Comparison of ENCODE assay signal across 9 cellular contexts in the genomic region with DNA sequence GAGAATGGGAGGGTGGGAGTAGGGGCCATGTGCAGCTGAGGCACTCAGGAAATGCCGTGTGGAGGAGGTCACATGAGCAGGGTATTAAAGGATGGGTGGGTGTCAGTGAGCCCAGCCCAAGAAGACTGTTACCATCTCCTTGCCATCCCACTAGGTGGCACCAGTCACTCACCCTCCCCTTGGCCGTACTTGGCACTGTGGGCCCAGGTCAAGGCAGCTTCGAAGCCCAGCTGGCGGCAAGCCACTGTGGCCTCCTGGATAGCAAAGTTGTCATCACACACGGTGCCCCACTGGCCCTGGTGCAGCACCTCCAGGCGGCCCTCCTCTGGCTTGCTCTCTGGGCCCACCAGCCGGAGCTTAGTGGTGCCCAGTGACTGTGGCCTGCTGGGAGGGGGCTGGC. TPM values are rescaled to one million over a fixed set of nuclear protein-coding genes. Genes with fewer than 3 reads are reported as not detected.
DNase-seq lines count a peak whose midpoint lies in the region; ATAC-seq and TF ChIP-seq lines count a peak whose summit lies in the region.
"Had no signal": no experiment of that assay in that cellular context is flagged by ENCODE, and none has a peak within 500 bp of the region (broad histone marks: within the 10 kb centered on the region; RNA-seq: fewer than 3 reads in every experiment).

No MANE protein-coding gene starts in this region.

- H3K9me3 ChIP-seq in right lobe of liver: no peaks in the 10 kb centered on the region

- intact Hi-C loops in right lobe of liver (cut with DNase I): no loop called here

- WGBS in right lobe of liver (ENCODE audit: insufficient coverage, low coverage, low lambda C conversion rate, missing lambda C conversion rate): 17% methylated on average over 1 of the region's 7 CpGs

- TF ChIP-seq POLR2A in right lobe of liver (IDR thresholded peaks at IDR 0.05): no peak

- no peaks in the 10 kb centered on the region for H3K4me1 ChIP-seq in right lobe of liver

- in situ Hi-C loops in brain microvascular endothelial cell (cut with HindIII; ENCODE audit: low pct_ligation_motif_present, low sequenced_read_pairs): no loop called here

- TF ChIP-seq CTCF in brain microvascular endothelial cell (IDR thresholded peaks at IDR 0.05; ENCODE audit: low read depth, low read length, missing control alignments) (peak; percentile 66), right lobe of liver (IDR thresholded peaks at IDR 0.05) (peak; percentile 63 to 82 (median 70))

- H3K4me3 ChIP-seq in brain microvascular endothelial cell (ENCODE audit: low read depth, low read length): no peak overlapping the region
- no peak overlapping the region for H3K4me3 ChIP-seq in right lobe of liver

- DNase-seq in NCI-H2081 (lab: John Stamatoyannopoulos, UW) (peak; percentile 3 to 8), NCI-H2081 treated with DMSO at 0.1 percent for 48 hours (lab: John Stamatoyannopoulos, UW) (no peak), NAMALWA (ENCODE audit: low spot score) (peak; percentile 53), brain microvascular endothelial cell (no peak), right lobe of liver (peak; percentile 80 to 86 (median 85))

- no peaks in the 10 kb centered on the region for H3K27me3 ChIP-seq in brain microvascular endothelial cell (replicated peaks)
- no peaks in the 10 kb centered on the region for H3K27me3 ChIP-seq in right lobe of liver

- no peaks in the 10 kb centered on the region for H3K36me3 ChIP-seq in brain microvascular endothelial cell (replicated peaks)
- no peaks in the 10 kb centered on the region for H3K36me3 ChIP-seq in right lobe of liver

- ATAC-seq in right lobe of liver: peak; percentile 76 to 93 (median 88)
- ATAC-seq in GM18907 (IDR thresholded peaks at IDR 0.05; ENCODE audit: unreplicated experiment): no peak
- no peak for ATAC-seq in HG03354 (IDR thresholded peaks at IDR 0.05; ENCODE audit: poor library complexity, severe bottlenecking, unreplicated experiment)
- ATAC-seq in GM21528 (IDR thresholded peaks at IDR 0.05; ENCODE audit: low FRiP score, unreplicated experiment): no peak

- H3K27ac ChIP-seq in brain microvascular endothelial cell (no peak overlapping the region), right lobe of liver (no peak overlapping the region)

RNA-seq across cellular contexts. Expression of gene LOXL4, which starts 5.4 kb away (rescaled TPM):
- total RNA-seq in right lobe of liver: 10 to 100 TPM in 3 of 6 experiments, 1 to 10 TPM in 1, under 1 TPM in 2; 0.51 to 33.4 (median 10.8) TPM
- total RNA-seq: CD4-positive, CD25-positive, alpha-beta regulatory T cell had no signal

Comparison
In these comparisons a context has a peak if more than half of its experiments do, and no peak if none do; other contexts are left out.
1. DNase-seq: peak in NCI-H2081 (2 of 2), NAMALWA (single experiment) and right lobe of liver (3 of 3); none in NCI-H2081 treated with DMSO at 0.1 percent for 48 hours (single experiment) and brain microvascular endothelial cell (single experiment).
2. ATAC-seq: peak in right lobe of liver (4 of 4); none in GM18907 (single experiment), HG03354 (single experiment) and GM21528 (single experiment).